ENCODE assay signal across 17 cellular contexts in the genomic region with DNA sequence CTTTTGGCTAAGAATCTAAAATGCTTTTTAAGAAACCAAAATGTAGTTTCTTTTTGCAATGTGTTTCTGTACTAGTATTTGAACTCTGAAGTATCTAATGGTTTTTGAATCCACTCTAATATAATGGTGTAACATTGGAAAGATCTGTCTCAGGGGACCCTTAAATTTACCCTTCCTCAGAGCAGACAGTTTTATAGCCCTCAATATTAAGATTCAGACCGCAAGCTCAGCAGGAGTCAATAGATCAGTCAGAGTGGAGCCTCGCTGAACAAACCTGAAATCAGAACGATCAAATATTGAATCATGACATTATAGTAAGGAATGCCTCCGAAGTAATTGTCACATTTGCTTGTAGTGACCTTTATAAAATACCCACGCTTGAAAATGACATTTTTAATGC.
"Had no signal": no experiment of that assay in that cellular context is flagged by ENCODE, and none has a peak within 500 bp of the region (broad histone marks: within the 10 kb centered on the region; RNA-seq: fewer than 3 reads in every experiment).

No MANE protein-coding gene starts in this region.

- ATAC-seq: activated CD8-positive, alpha-beta T cell treated with anti-CD3 and anti-CD28 coated beads for 36 hours; activated T-cell treated with anti-CD3 and anti-CD28 coated beads, Interleukin-2, amount 50 U/mL, for 4 hours; left lobe of liver; mucosa of descending colon; naive thymus-derived CD4-positive, alpha-beta T cell; WTC11 had no signal

- DNase-seq: activated CD4-positive, alpha-beta T cell treated with anti-CD3 and anti-CD28 coated beads for 4 hours; activated CD8-positive, alpha-beta T cell treated with anti-CD3 and anti-CD28 coated beads for 36 hours; activated effector memory CD4-positive, alpha-beta T cell treated with anti-CD3 and anti-CD28 coated beads, Interleukin-2, amount 50 U/mL, for 16 hours; activated T-cell treated with anti-CD3 and anti-CD28 coated beads, Interleukin-2, amount 50 U/mL, for 4 hours; dorsolateral prefrontal cortex; erythroblast; mucosa of descending colon; naive thymus-derived CD4-positive, alpha-beta T cell; stimulated activated CD4-positive, alpha-beta T cell treated with anti-CD3 and anti-CD28 coated beads, Interleukin-4, amount 100 ng/mL, for 24 hours; stimulated activated naive CD4-positive, alpha-beta T cell; transverse colon had no signal

- H3K4me3 ChIP-seq: cardiac muscle cell, dorsolateral prefrontal cortex, mucosa of descending colon, skin epidermis, transverse colon, vagina had no signal

- H3K9me3 ChIP-seq: mucosa of descending colon, transverse colon, vagina had no signal

- H3K36me3 ChIP-seq: cardiac muscle cell, transverse colon, vagina had no signal

- H3K27ac Mint-ChIP-seq: activated CD8-positive, alpha-beta T cell treated with anti-CD3 and anti-CD28 coated beads for 36 hours; activated naive CD4-positive, alpha-beta T cell treated with anti-CD3 and anti-CD28 coated beads, Interleukin-2, amount 50 U/mL, for 24 hours; naive thymus-derived CD4-positive, alpha-beta T cell; WTC11 had no signal

- H3K9me3 Mint-ChIP-seq: activated CD8-positive, alpha-beta T cell treated with anti-CD3 and anti-CD28 coated beads for 36 hours; activated naive CD4-positive, alpha-beta T cell treated with anti-CD3 and anti-CD28 coated beads, Interleukin-2, amount 50 U/mL, for 24 hours; activated T-cell treated with anti-CD3 and anti-CD28 coated beads, Interleukin-2, amount 50 U/mL, for 4 hours; WTC11 had no signal

- H3K4me1 ChIP-seq: vagina had no signal

- H3K36me3 Mint-ChIP-seq: activated naive CD4-positive, alpha-beta T cell treated with anti-CD3 and anti-CD28 coated beads, Interleukin-2, amount 50 U/mL, for 24 hours; naive thymus-derived CD4-positive, alpha-beta T cell; WTC11 had no signal

- H3K4me1 Mint-ChIP-seq: activated naive CD4-positive, alpha-beta T cell treated with anti-CD3 and anti-CD28 coated beads, Interleukin-2, amount 50 U/mL, for 24 hours; WTC11 had no signal

- H3K27ac ChIP-seq: cardiac muscle cell, dorsolateral prefrontal cortex, skin epidermis, transverse colon, vagina had no signal

- H3K4me3 Mint-ChIP-seq: activated CD8-positive, alpha-beta T cell treated with anti-CD3 and anti-CD28 coated beads for 36 hours; activated naive CD4-positive, alpha-beta T cell treated with anti-CD3 and anti-CD28 coated beads, Interleukin-2, amount 50 U/mL, for 24 hours; activated T-cell treated with anti-CD3 and anti-CD28 coated beads, Interleukin-2, amount 50 U/mL, for 4 hours; naive thymus-derived CD4-positive, alpha-beta T cell; WTC11 had no signal
